14 cellular contexts compared by ENCODE assay signal in the genomic region with DNA sequence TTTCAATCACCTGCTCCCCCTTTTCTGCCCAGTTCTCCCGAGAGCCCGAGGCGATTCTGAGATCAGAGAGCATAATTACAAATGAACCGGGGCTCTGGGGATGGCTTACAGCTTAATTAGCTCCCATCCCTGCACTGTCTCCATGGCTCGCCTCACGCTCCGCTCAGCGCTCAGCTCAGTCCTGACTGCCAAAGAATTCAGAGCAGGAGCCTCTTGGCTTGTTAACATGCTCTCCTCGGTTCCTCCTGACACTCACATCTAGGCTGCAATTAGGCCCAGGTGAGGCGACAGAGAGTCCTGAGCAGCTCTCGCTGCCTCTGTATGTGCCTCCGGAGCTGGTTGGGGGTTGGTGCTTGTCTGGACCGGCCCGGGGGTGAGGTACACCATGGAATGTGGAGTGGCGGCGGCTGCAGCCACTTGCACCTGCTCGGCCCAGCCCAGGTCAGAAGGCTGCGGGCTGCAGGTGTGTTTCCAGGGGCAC.
DNase-seq lines count a peak whose midpoint lies in the region; ATAC-seq and TF ChIP-seq lines count a peak whose summit lies in the region.
"Had no signal": no experiment of that assay in that cellular context is flagged by ENCODE, and none has a peak within 500 bp of the region (broad histone marks: within the 10 kb centered on the region; RNA-seq: fewer than 3 reads in every experiment).

No MANE protein-coding gene starts in this region.

- no peaks in the 10 kb centered on the region; the same call in 2 of the 3 replicates for H3K9me3 Mint-ChIP-seq in GM23338
- H3K9me3 Mint-ChIP-seq in T-helper 2 cell treated with Interferon-gamma antibody and Interleukin-4, amounts not matched to agents 5 μg/mL and 100 μg/mL, for 36 hours, result no peaks in the 10 kb centered on the region

- H3K4me1 ChIP-seq in GM23338 (ENCODE audit: insufficient read depth) (peaks cover 15% of the 10 kb centered on the region), foreskin keratinocyte (peaks cover 13% of the 10 kb centered on the region)

- TF ChIP-seq CTCF in GM23338 (conservative IDR thresholded peaks at IDR 0.05; ENCODE audit: low read depth in 2 of 2), result no peak; a peak in 1 of 4 replicates
- no peak for TF ChIP-seq CTCF in foreskin keratinocyte (conservative IDR thresholded peaks at IDR 0.05)
- no peak for TF ChIP-seq CTCF in neural cell (IDR thresholded peaks at IDR 0.05; ENCODE audit: poor library complexity, severe bottlenecking)

- no peaks in the 10 kb centered on the region for H3K9me3 ChIP-seq in neural cell (ENCODE audit: low read length)

- no peak overlapping the region for H3K4me3 Mint-ChIP-seq in GM23338
- H3K4me3 Mint-ChIP-seq in T-helper 2 cell treated with Interferon-gamma antibody and Interleukin-4, amounts not matched to agents 5 μg/mL and 100 μg/mL, for 36 hours, result no peak overlapping the region
- H3K4me3 Mint-ChIP-seq: B cell had no signal

- H3K4me3 ChIP-seq in GM23338 (no peak overlapping the region), neural cell (ENCODE audit: low read length) (peak overlapping the region; percentile 38)
- H3K4me3 ChIP-seq: heart right ventricle had no signal

- no peaks in the 10 kb centered on the region for H3K79me2 ChIP-seq in GM23338 (replicated peaks; ENCODE audit: insufficient read depth)
- H3K79me2 ChIP-seq in neural cell (replicated peaks; ENCODE audit: insufficient read depth, low read length), result no peaks in the 10 kb centered on the region

- ATAC-seq in GM23338 (peak; percentile 97), foreskin keratinocyte (peak; percentile 53), HG02884 (IDR thresholded peaks at IDR 0.05; ENCODE audit: unreplicated experiment) (no peak), GM18502 (IDR thresholded peaks at IDR 0.05; ENCODE audit: poor library complexity, unreplicated experiment) (no peak)

- no peaks in the 10 kb centered on the region; the same call in 2 of the 3 replicates for H3K36me3 Mint-ChIP-seq in GM23338 (ENCODE audit: low read depth)
- H3K36me3 Mint-ChIP-seq in T-helper 2 cell treated with Interferon-gamma antibody and Interleukin-4, amounts not matched to agents 5 μg/mL and 100 μg/mL, for 36 hours (ENCODE audit: low read depth), result no peaks in the 10 kb centered on the region

- H2AFZ ChIP-seq in GM23338 (peak overlapping the region; percentile 66), neural cell (ENCODE audit: low read depth, low read length) (no peak overlapping the region)

- no peak overlapping the region for H3K9ac ChIP-seq in neural cell (ENCODE audit: low read length)

- H3K9me2 ChIP-seq in GM23338 (ENCODE audit: insufficient read depth), result no peaks in the 10 kb centered on the region
- no peaks in the 10 kb centered on the region for H3K9me2 ChIP-seq in neural cell (ENCODE audit: insufficient read depth, low read length)

- no peak for TF ChIP-seq EP300 in neural cell (conservative IDR thresholded peaks at IDR 0.05; ENCODE audit: poor library complexity, severe bottlenecking)

- TF ChIP-seq RAD21 in neural cell (conservative IDR thresholded peaks at IDR 0.05), result no peak

- H3F3A ChIP-seq in GM23338 (replicated peaks; ENCODE audit: low read depth) (no peaks in the 10 kb centered on the region), neural cell (ENCODE audit: insufficient read depth, low read length, poor library complexity, severe bottlenecking) (no peaks in the 10 kb centered on the region)

- peak overlapping the region; percentile 31 for H3K4me2 ChIP-seq in GM23338
- no peak overlapping the region for H3K4me2 ChIP-seq in neural cell (ENCODE audit: low read length)

- peak; percentile 76 for DNase-seq in GM23338 (ENCODE audit: low spot score)
- DNase-seq in NCI-H510A treated with DMSO at 0.1 percent for 48 hours (lab: John Stamatoyannopoulos, UW), result peak; percentile 79
- DNase-seq in foreskin keratinocyte, result peak in 1 of 2 donors; percentile 49
- no peak for DNase-seq in GM19240 (ENCODE audit: insufficient read length, low spot score)
- DNase-seq in T-helper 2 cell treated with Interferon-gamma antibody and Interleukin-4, amounts not matched to agents 5 μg/mL and 100 μg/mL, for 36 hours (ENCODE audit: low spot score), result no peak
- DNase-seq: activated naive CD4-positive, alpha-beta T cell treated with Interleukin-2 at 50 U/mL for 16 hours; DND-41; heart right ventricle; NCI-H774; SHP77 treated with DMSO at 0.1 percent for 48 hours had no signal

- H3K36me3 ChIP-seq in GM23338 (ENCODE audit: insufficient read depth) (no peaks in the 10 kb centered on the region), neural cell (ENCODE audit: insufficient read depth, low read length) (no peaks in the 10 kb centered on the region)
- H3K36me3 ChIP-seq: heart right ventricle had no signal

- H3K27me3 Mint-ChIP-seq in GM23338 (ENCODE audit: insufficient read depth, low read depth, poor library complexity), result no peaks in the 10 kb centered on the region
- no peaks in the 10 kb centered on the region for H3K27me3 Mint-ChIP-seq in T-helper 2 cell treated with Interferon-gamma antibody and Interleukin-4, amounts not matched to agents 5 μg/mL and 100 μg/mL, for 36 hours (ENCODE audit: low read depth)

- H3K4me1 Mint-ChIP-seq in GM23338, result peaks cover 15% of the 10 kb centered on the region; the same call in 2 of the 3 replicates
- H3K4me1 Mint-ChIP-seq in T-helper 2 cell treated with Interferon-gamma antibody and Interleukin-4, amounts not matched to agents 5 μg/mL and 100 μg/mL, for 36 hours (ENCODE audit: low read depth), result no peaks in the 10 kb centered on the region
- H3K4me1 Mint-ChIP-seq: B cell had no signal

- no peak overlapping the region for H3K27ac Mint-ChIP-seq in GM23338
- H3K27ac Mint-ChIP-seq in T-helper 2 cell treated with Interferon-gamma antibody and Interleukin-4, amounts not matched to agents 5 μg/mL and 100 μg/mL, for 36 hours, result no peak overlapping the region
- H3K27ac Mint-ChIP-seq: B cell had no signal

- H4K20me1 ChIP-seq in GM23338 (replicated peaks; ENCODE audit: insufficient read depth), result no peaks in the 10 kb centered on the region
- H4K20me1 ChIP-seq in neural cell (ENCODE audit: insufficient read depth), result no peaks in the 10 kb centered on the region

- H3K27ac ChIP-seq in GM23338 (ENCODE audit: low read depth) (no peak overlapping the region), foreskin keratinocyte (no peak overlapping the region), neural cell (ENCODE audit: low read length) (peak overlapping the region; percentile 22)
- H3K27ac ChIP-seq: heart right ventricle had no signal

- no peaks in the 10 kb centered on the region for H3K27me3 ChIP-seq in GM23338 (ENCODE audit: insufficient read depth)
- H3K27me3 ChIP-seq in foreskin keratinocyte, result no peaks in the 10 kb centered on the region
- H3K27me3 ChIP-seq in neural cell (ENCODE audit: insufficient read depth, low read depth, low read length), result no peaks in the 10 kb centered on the region

TF ChIP-seq in GM23338, 12 proteins besides CTCF, POLR2A, EP300 and RAD21 (continues in another document):
- TF ChIP-seq ZNF331 (CRISPR knock-in tag; IDR thresholded peaks at IDR 0.05; ENCODE audit: low read depth), result no peak
- TF ChIP-seq EZH2 (IDR thresholded peaks at IDR 0.05; ENCODE audit: low read depth, unreplicated experiment), result no peak
- no peak for TF ChIP-seq POLR2AphosphoS5 (IDR thresholded peaks at IDR 0.05; ENCODE audit: low read depth)
- TF ChIP-seq CREB1 (CRISPR knock-in tag; IDR thresholded peaks at IDR 0.05; ENCODE audit: low read depth), result no peak
- TF ChIP-seq, protein P1, sequence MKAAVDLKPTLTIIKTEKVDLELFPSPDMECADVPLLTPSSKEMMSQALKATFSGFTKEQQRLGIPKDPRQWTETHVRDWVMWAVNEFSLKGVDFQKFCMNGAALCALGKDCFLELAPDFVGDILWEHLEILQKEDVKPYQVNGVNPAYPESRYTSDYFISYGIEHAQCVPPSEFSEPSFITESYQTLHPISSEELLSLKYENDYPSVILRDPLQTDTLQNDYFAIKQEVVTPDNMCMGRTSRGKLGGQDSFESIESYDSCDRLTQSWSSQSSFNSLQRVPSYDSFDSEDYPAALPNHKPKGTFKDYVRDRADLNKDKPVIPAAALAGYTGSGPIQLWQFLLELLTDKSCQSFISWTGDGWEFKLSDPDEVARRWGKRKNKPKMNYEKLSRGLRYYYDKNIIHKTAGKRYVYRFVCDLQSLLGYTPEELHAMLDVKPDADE (IDR thresholded peaks at IDR 0.05), result no peak
- TF ChIP-seq NANOG (IDR thresholded peaks at IDR 0.05; ENCODE audit: borderline replicate concordance), result no peak
- no peak for TF ChIP-seq EZH2phosphoT487 (IDR thresholded peaks at IDR 0.05; ENCODE audit: unreplicated experiment)

TF ChIP-seq in neural cell, 6 proteins besides CTCF, POLR2A, EP300 and RAD21:
- TF ChIP-seq POLR2AphosphoS5 (IDR thresholded peaks at IDR 0.05), result no peak
- no peak for TF ChIP-seq MXI1 (conservative IDR thresholded peaks at IDR 0.05; ENCODE audit: poor library complexity, severe bottlenecking)
- TF ChIP-seq, protein P2, sequence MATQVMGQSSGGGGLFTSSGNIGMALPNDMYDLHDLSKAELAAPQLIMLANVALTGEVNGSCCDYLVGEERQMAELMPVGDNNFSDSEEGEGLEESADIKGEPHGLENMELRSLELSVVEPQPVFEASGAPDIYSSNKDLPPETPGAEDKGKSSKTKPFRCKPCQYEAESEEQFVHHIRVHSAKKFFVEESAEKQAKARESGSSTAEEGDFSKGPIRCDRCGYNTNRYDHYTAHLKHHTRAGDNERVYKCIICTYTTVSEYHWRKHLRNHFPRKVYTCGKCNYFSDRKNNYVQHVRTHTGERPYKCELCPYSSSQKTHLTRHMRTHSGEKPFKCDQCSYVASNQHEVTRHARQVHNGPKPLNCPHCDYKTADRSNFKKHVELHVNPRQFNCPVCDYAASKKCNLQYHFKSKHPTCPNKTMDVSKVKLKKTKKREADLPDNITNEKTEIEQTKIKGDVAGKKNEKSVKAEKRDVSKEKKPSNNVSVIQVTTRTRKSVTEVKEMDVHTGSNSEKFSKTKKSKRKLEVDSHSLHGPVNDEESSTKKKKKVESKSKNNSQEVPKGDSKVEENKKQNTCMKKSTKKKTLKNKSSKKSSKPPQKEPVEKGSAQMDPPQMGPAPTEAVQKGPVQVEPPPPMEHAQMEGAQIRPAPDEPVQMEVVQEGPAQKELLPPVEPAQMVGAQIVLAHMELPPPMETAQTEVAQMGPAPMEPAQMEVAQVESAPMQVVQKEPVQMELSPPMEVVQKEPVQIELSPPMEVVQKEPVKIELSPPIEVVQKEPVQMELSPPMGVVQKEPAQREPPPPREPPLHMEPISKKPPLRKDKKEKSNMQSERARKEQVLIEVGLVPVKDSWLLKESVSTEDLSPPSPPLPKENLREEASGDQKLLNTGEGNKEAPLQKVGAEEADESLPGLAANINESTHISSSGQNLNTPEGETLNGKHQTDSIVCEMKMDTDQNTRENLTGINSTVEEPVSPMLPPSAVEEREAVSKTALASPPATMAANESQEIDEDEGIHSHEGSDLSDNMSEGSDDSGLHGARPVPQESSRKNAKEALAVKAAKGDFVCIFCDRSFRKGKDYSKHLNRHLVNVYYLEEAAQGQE (IDR thresholded peaks at IDR 0.05; ENCODE audit: borderline replicate concordance), result no peak
- no peak for TF ChIP-seq SMC3 (conservative IDR thresholded peaks at IDR 0.05; ENCODE audit: poor library complexity)
- no peak for TF ChIP-seq TAF1 (IDR thresholded peaks at IDR 0.05; ENCODE audit: low read depth)
- TF ChIP-seq EZH2 (IDR thresholded peaks at IDR 0.05; ENCODE audit: borderline replicate concordance, insufficient read depth, low read length, poor library complexity, severe bottlenecking), result no peak

Comparison
In these comparisons a context has a peak if more than half of its experiments do, and no peak if none do; other contexts are left out.
1. ATAC-seq: peak in GM23338 (single experiment) and foreskin keratinocyte (single experiment); none in HG02884 (single experiment) and GM18502 (single experiment).
2. DNase-seq: peak in GM23338 (single experiment) and NCI-H510A treated with DMSO at 0.1 percent for 48 hours (single experiment); none in GM19240 (single experiment) and T-helper 2 cell treated with Interferon-gamma antibody and Interleukin-4, amounts not matched to agents 5 μg/mL and 100 μg/mL, for 36 hours (single experiment).